29 cellular contexts compared by ENCODE assay signal in genomic region chr15:32767236-32767635, GRCh38. TPM values are rescaled to one million over a fixed set of nuclear protein-coding genes. Genes with fewer than 3 reads are reported as not detected.
"Had no signal": no experiment of that assay in that cellular context is flagged by ENCODE, and none has a peak within 500 bp of the region (broad histone marks: within the 10 kb centered on the region; RNA-seq: fewer than 3 reads in every experiment).

No MANE protein-coding gene starts in this region.

- ATAC-seq: left colon; left lung; lower lobe of right lung; naive thymus-derived CD8-positive, alpha-beta T cell; right cardiac atrium; stimulated activated effector memory CD8-positive, alpha-beta T cell treated with anti-CD3 and anti-CD28 coated beads, Interleukin-12 subunit alpha, Interleukin-12 subunit beta, amount 100 ng/mL, for 72 hours had no signal

- H3K9me3 Mint-ChIP-seq: naive thymus-derived CD8-positive, alpha-beta T cell; nephron; neural crest cell; stimulated activated effector memory CD8-positive, alpha-beta T cell treated with anti-CD3 and anti-CD28 coated beads, Interleukin-12 subunit alpha, Interleukin-12 subunit beta, amount 100 ng/mL, for 72 hours; stimulated activated naive CD8-positive, alpha-beta T cell treated with anti-CD3 and anti-CD28 coated beads, Interleukin-15, Interleukin-2, amounts not matched to agents 100 ng/mL and 50 ng/mL, for 24 hours; type B pancreatic cell had no signal

- H3K36me3 ChIP-seq: neutrophil, pancreas, prostate gland, sigmoid colon, spleen, suprapubic skin, thoracic aorta, tibial artery, uterus had no signal

- H3K4me1 Mint-ChIP-seq: naive thymus-derived CD8-positive, alpha-beta T cell; nephron; neural crest cell; stimulated activated effector memory CD8-positive, alpha-beta T cell treated with anti-CD3 and anti-CD28 coated beads, Interleukin-12 subunit alpha, Interleukin-12 subunit beta, amount 100 ng/mL, for 72 hours had no signal

- H3K27ac Mint-ChIP-seq: naive thymus-derived CD8-positive, alpha-beta T cell; nephron; stimulated activated effector memory CD8-positive, alpha-beta T cell treated with anti-CD3 and anti-CD28 coated beads, Interleukin-12 subunit alpha, Interleukin-12 subunit beta, amount 100 ng/mL, for 72 hours; stimulated activated naive CD8-positive, alpha-beta T cell treated with anti-CD3 and anti-CD28 coated beads, Interleukin-15, Interleukin-2, amounts not matched to agents 100 ng/mL and 50 ng/mL, for 24 hours; type B pancreatic cell had no signal

- H3K9me3 ChIP-seq: left lung, lower lobe of right lung, neutrophil, pancreas, prostate gland, sigmoid colon, spleen, suprapubic skin, thoracic aorta, tibial artery, uterus had no signal

- H3K27ac ChIP-seq: left lung, lower lobe of right lung, neutrophil, pancreas, prostate gland, sigmoid colon, spleen, suprapubic skin, thoracic aorta, tibial artery, uterus had no signal

- H3K36me3 Mint-ChIP-seq: naive thymus-derived CD8-positive, alpha-beta T cell; stimulated activated effector memory CD8-positive, alpha-beta T cell treated with anti-CD3 and anti-CD28 coated beads, Interleukin-12 subunit alpha, Interleukin-12 subunit beta, amount 100 ng/mL, for 72 hours; type B pancreatic cell had no signal

- H3K27me3 Mint-ChIP-seq: type B pancreatic cell had no signal

- H3K4me3 ChIP-seq: left lung, lower lobe of right lung, pancreas, prostate gland, sigmoid colon, spleen, suprapubic skin, thoracic aorta, tibial artery, uterus had no signal

- H3K27me3 ChIP-seq: left lung, pancreas, sigmoid colon, spleen, suprapubic skin, tibial artery, uterus had no signal

- H3K4me3 Mint-ChIP-seq: naive thymus-derived CD8-positive, alpha-beta T cell; nephron; neural crest cell; stimulated activated effector memory CD8-positive, alpha-beta T cell treated with anti-CD3 and anti-CD28 coated beads, Interleukin-12 subunit alpha, Interleukin-12 subunit beta, amount 100 ng/mL, for 72 hours; stimulated activated naive CD8-positive, alpha-beta T cell treated with anti-CD3 and anti-CD28 coated beads, Interleukin-15, Interleukin-2, amounts not matched to agents 100 ng/mL and 50 ng/mL, for 24 hours; type B pancreatic cell had no signal

- DNase-seq: hippocampal formation; kidney; left colon; left lung; lower lobe of right lung; mammary epithelial cell; mesenchymal stem cell; naive thymus-derived CD8-positive, alpha-beta T cell; occipital lobe; pancreas; posterior cingulate gyrus; retina; right cardiac atrium; sigmoid colon; small intestine; spleen; stimulated activated CD4-positive, alpha-beta T cell treated with anti-CD3 and anti-CD28 coated beads, Interleukin-4, amount 100 ng/mL, for 24 hours; stimulated activated naive CD4-positive, alpha-beta T cell; tibial artery; uterus had no signal

- H3K4me1 ChIP-seq: left lung, lower lobe of right lung, pancreas, prostate gland, sigmoid colon, spleen, suprapubic skin, tibial artery, uterus had no signal

RNA-seq across cellular contexts. Expression of gene GREM1, which starts 49.4 kb away (rescaled TPM):
- total RNA-seq: naive thymus-derived CD8-positive, alpha-beta T cell had no signal
- polyA plus RNA-seq: naive thymus-derived CD8-positive, alpha-beta T cell had no signal
